Comparison of ENCODE assay signal across 12 cellular contexts in genomic region chr12:14949631-14950030, GRCh38. TPM values are rescaled to one million over a fixed set of nuclear protein-coding genes. Genes with fewer than 3 reads are reported as not detected.
DNase-seq lines count a peak whose midpoint lies in the region; FAIRE-seq and TF ChIP-seq lines count a peak whose summit lies in the region.
"Had no signal": no experiment of that assay in that cellular context is flagged by ENCODE, and none has a peak within 500 bp of the region (broad histone marks: within the 10 kb centered on the region; RNA-seq: fewer than 3 reads in every experiment).

No MANE protein-coding gene starts in this region.

- peaks cover 3% of the 10 kb centered on the region for H3K9me3 Mint-ChIP-seq in astrocyte (ENCODE audit: unreplicated experiment)

- H3K27me3 Mint-ChIP-seq in astrocyte (ENCODE audit: low read depth, unreplicated experiment) = no peaks in the 10 kb centered on the region

- H4K20me1 ChIP-seq in BLaER1 (peaks cover 51% of the 10 kb centered on the region), astrocyte (ENCODE audit: insufficient read depth, low read length) (no peaks in the 10 kb centered on the region)

- H3K36me3 Mint-ChIP-seq in astrocyte (ENCODE audit: low read depth, unreplicated experiment) = peaks cover 3% of the 10 kb centered on the region

- no peak overlapping the region for H4K8ac ChIP-seq in neuronal stem cell (ENCODE audit: low read depth, low read length)

- peak overlapping the region; percentile 53 for H3K4me3 ChIP-seq in BLaER1
- H3K4me3 ChIP-seq in HL-60 (replicated peaks; ENCODE audit: insufficient read depth, low read length) = no peak overlapping the region
- H3K4me3 ChIP-seq in astrocyte (ENCODE audit: insufficient read depth, low read depth, low read length) = no peak overlapping the region
- H3K4me3 ChIP-seq in neuronal stem cell (ENCODE audit: low read length in 2 of 2) = no peak overlapping the region

- peaks cover 74% of the 10 kb centered on the region for H3K36me3 ChIP-seq in BLaER1
- H3K36me3 ChIP-seq in astrocyte (ENCODE audit: insufficient read depth, low read length) = no peaks in the 10 kb centered on the region
- no peaks in the 10 kb centered on the region for H3K36me3 ChIP-seq in neuronal stem cell (replicated peaks in 1 of 2; ENCODE audit: control insufficient read depth in 2 of 2, insufficient read depth in 2 of 2, low read length in 2 of 2)

- H3K9me3 ChIP-seq in BLaER1 = no peaks in the 10 kb centered on the region; the same call in 1 of the 2 replicates
- H3K9me3 ChIP-seq in astrocyte (ENCODE audit: insufficient read depth, low read depth, low read length) = no peaks in the 10 kb centered on the region
- no peaks in the 10 kb centered on the region for H3K9me3 ChIP-seq in neuronal stem cell (replicated peaks in 1 of 2; ENCODE audit: control insufficient read depth in 2 of 2, insufficient read depth in 1 of 2, low read depth in 1 of 2, low read length in 2 of 2)

- no peak for FAIRE-seq in astrocyte (lab: Jason Lieb, UNC)
- FAIRE-seq: D721Med had no signal

- H3K27me3 ChIP-seq in BLaER1 (no peaks in the 10 kb centered on the region), HL-60 (ENCODE audit: insufficient read depth, poor library complexity, severe bottlenecking) (no peaks in the 10 kb centered on the region), astrocyte (ENCODE audit: insufficient read depth, low read length) (no peaks in the 10 kb centered on the region), neuronal stem cell (ENCODE audit: control insufficient read depth in 3 of 3, insufficient read depth in 3 of 3, low read depth in 1 of 3, low read length in 3 of 3) (no peaks in the 10 kb centered on the region)

- H3K79me2 ChIP-seq in astrocyte (ENCODE audit: insufficient read depth, low read length) = no peaks in the 10 kb centered on the region

- H3K27ac ChIP-seq in BLaER1 (peak overlapping the region; percentile 91), HL-60 (replicated peaks) (peak overlapping the region; percentile 91), astrocyte (ENCODE audit: low read depth, low read length) (no peak overlapping the region), neuronal stem cell (replicated peaks; ENCODE audit: low read length) (no peak overlapping the region)

- TF ChIP-seq CTCF in HL-60 (IDR thresholded peaks at IDR 0.05; ENCODE audit: insufficient read depth, low read length) (no peak), astrocyte (IDR thresholded peaks at IDR 0.05; ENCODE audit: insufficient read depth, low read depth, low read length) (no peak)

- H3K4me2 ChIP-seq in BLaER1 (peak overlapping the region; percentile 93), astrocyte (ENCODE audit: low read length) (no peak overlapping the region), neuronal stem cell (ENCODE audit: insufficient read depth, low read length, poor library complexity, severe bottlenecking) (no peak overlapping the region)

- no peak overlapping the region for H3K14ac ChIP-seq in neuronal stem cell (ENCODE audit: low read length)

- H3K27ac Mint-ChIP-seq in astrocyte (ENCODE audit: unreplicated experiment) = peak overlapping the region; percentile 96

- no peak overlapping the region for H2AFZ ChIP-seq in astrocyte (ENCODE audit: low read depth, low read length)
- H2AFZ ChIP-seq in neuronal stem cell (ENCODE audit: low read length) = peak overlapping the region; percentile 76

- no peaks in the 10 kb centered on the region for H3K79me1 ChIP-seq in neuronal stem cell (ENCODE audit: low read depth, low read length)

- H4K91ac ChIP-seq in neuronal stem cell (ENCODE audit: low read depth, low read length, poor library complexity) = no peak overlapping the region

- H2BK15ac ChIP-seq in neuronal stem cell (ENCODE audit: low read length) = peak overlapping the region; percentile 69

- H3K4me3 Mint-ChIP-seq in astrocyte (ENCODE audit: unreplicated experiment) = no peak overlapping the region

- no peak overlapping the region for H2BK120ac ChIP-seq in neuronal stem cell (ENCODE audit: low read depth, low read length)

- no peak overlapping the region for H2BK12ac ChIP-seq in neuronal stem cell (ENCODE audit: low read length)

- H2AK5ac ChIP-seq in neuronal stem cell (ENCODE audit: low read depth, low read length) = no peak overlapping the region

- no peak overlapping the region for H2BK5ac ChIP-seq in neuronal stem cell (ENCODE audit: low read length)

- no peak overlapping the region for H3K4ac ChIP-seq in neuronal stem cell (ENCODE audit: low read length)

- no CpG with 5 or more reads among the region's 5 CpGs for WGBS in neuronal stem cell (ENCODE audit: extremely low coverage in 2 of 2, insufficient read length in 2 of 2, insufficient replicate concordance in 1 of 2), 2 donors

- DNase-seq in HL-60 (ENCODE audit: low read depth in 1 of 2, low spot score in 1 of 2) (no peak), astrocyte (ENCODE audit: low read depth) (no peak), neuronal stem cell (ENCODE audit: low spot score) (no peak), DMS79 treated with DMSO at 0.1 percent for 48 hours (lab: John Stamatoyannopoulos, UW) (no peak), NCI-H2107 (lab: John Stamatoyannopoulos, UW) (no peak), A172 (ENCODE audit: low spot score) (no peak)
- no peak for DNase-seq in effector CD8-positive, alpha-beta T cell (lab: John Stamatoyannopoulos, UW)
- DNase-seq: HCEC 1CT, NCI-H446 had no signal

- no peak overlapping the region for H3K18ac ChIP-seq in neuronal stem cell (ENCODE audit: low read length)

- no peak overlapping the region for H3K23ac ChIP-seq in neuronal stem cell (ENCODE audit: low read depth, low read length, poor library complexity)

- H3K9ac ChIP-seq in BLaER1 (peak overlapping the region; percentile 78), astrocyte (ENCODE audit: low read length) (no peak overlapping the region), neuronal stem cell (ENCODE audit: low read depth, low read length, poor library complexity) (no peak overlapping the region)

- H3K4me1 ChIP-seq in BLaER1 (peaks cover 82% of the 10 kb centered on the region), astrocyte (ENCODE audit: insufficient read depth, low read length) (peaks cover 34% of the 10 kb centered on the region), neuronal stem cell (ENCODE audit: control insufficient read depth in 2 of 2, insufficient read depth in 1 of 2, low read depth in 1 of 2, low read length in 2 of 2) (peaks cover 13 to 15% of the 10 kb centered on the region in 2 donors)

- peaks cover 51% of the 10 kb centered on the region for H3K4me1 Mint-ChIP-seq in astrocyte (ENCODE audit: low read depth, unreplicated experiment)

RNA-seq across cellular contexts. Expression of gene ERP27, which starts 11.3 kb away (rescaled TPM):
- total RNA-seq in astrocyte = 0.29 and 1.0 TPM in 2 replicates
- 0.01 TPM for polyA plus RNA-seq in neuronal stem cell (2013, experiment 1 of 2)
- polyA plus RNA-seq in neuronal stem cell (2013, experiment 2 of 2) = not detected
- not detected in 2 replicates for total RNA-seq in A172 (2014; rRNA removed; shearing (Covaris generic))

RNA-seq across cellular contexts. Expression of gene ARHGDIB, which starts 11.8 kb away (rescaled TPM):
- total RNA-seq in astrocyte = 14.6 and 19.0 TPM in 2 replicates
- polyA plus RNA-seq in neuronal stem cell (2013, experiment 1 of 2) = 1.2 TPM
- polyA plus RNA-seq in neuronal stem cell (2013, experiment 2 of 2) = 1.00 TPM
- total RNA-seq in A172 (2014; rRNA removed; shearing (Covaris generic)) = 2.7 and 11.1 TPM in 2 replicates

RNA-seq across cellular contexts. Expression of gene PDE6H, which starts 23.2 kb away (rescaled TPM):
- not detected in 2 replicates for total RNA-seq in astrocyte
- polyA plus RNA-seq in neuronal stem cell (2013, experiment 1 of 2) = not detected
- not detected for polyA plus RNA-seq in neuronal stem cell (2013, experiment 2 of 2)
- not detected in 2 replicates for total RNA-seq in A172 (2014; rRNA removed; shearing (Covaris generic))
- total RNA-seq: fibroblast of lung had no signal
- polyA plus RNA-seq: fibroblast of lung had no signal

Comparison
In these comparisons a context has a peak if more than half of its experiments do, and no peak if none do; other contexts are left out.
1. H3K27ac ChIP-seq: peak in BLaER1 (single experiment) and HL-60 (single experiment); none in astrocyte (single experiment) and neuronal stem cell (single experiment).